Comparison of ENCODE assay signal across 8 cellular contexts in the genomic region with DNA sequence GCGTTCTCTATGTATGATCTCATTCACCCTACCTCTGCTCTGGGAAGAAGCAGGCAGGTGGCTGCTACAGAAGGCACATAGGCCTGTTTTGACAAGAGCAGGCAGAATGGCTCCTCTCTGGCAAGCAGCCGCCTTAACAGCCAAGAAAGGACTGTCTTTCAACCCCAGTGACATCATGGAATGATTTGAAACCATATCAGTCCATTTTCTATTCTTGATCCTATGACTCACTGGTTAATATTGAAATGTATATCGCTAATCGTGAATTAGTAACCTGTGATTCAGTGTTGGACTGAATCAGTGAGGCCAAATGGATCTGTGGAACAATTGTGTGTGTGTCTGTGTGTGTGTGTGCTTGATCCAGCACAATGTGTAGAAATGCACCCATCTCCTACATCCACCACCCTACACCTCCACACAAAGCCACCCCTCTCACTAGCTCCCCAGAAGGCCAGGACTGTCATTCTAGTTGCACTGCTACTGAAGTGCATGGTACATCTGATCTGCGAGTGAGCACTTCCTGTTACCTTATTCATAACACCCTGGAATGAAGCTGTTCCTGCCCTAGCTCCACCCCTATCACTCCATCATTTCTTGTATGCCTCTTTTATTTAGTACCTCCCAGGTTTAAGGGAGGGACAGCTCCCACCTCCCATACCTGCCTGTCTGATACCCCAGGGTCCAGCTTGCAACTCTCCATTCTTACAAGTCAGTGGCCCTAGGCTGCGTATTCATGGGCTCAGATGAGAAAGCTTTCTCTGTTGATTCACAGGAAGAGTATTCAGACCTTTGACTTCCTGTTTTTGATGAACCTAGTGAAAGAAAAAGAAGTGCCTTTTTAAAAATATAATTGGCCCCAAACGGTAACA.
DNase-seq lines count a peak whose midpoint lies in the region; ATAC-seq, FAIRE-seq and TF ChIP-seq lines count a peak whose summit lies in the region.

No MANE protein-coding gene starts in this region.

- peak overlapping the region; percentile 39 for H3K4me2 ChIP-seq in Loucy (ENCODE audit: low read depth, low read length, poor library complexity, severe bottlenecking)

- H3F3A ChIP-seq in Loucy (ENCODE audit: low read depth) = no peaks in the 10 kb centered on the region

- H3K9me3 ChIP-seq in Loucy (ENCODE audit: insufficient read depth, low read depth, low read length) (no peaks in the 10 kb centered on the region), lower lobe of right lung (no peaks in the 10 kb centered on the region), right atrium auricular region (peaks cover 0 to 8% of the 10 kb centered on the region in 2 donors)

- peak; percentile 91 for FAIRE-seq in GM12891 (lab: Jason Lieb, UNC)
- FAIRE-seq in D721Med (lab: Jason Lieb, UNC) = no peak

- TF ChIP-seq CTCF in Loucy (conservative IDR thresholded peaks at IDR 0.05; ENCODE audit: low read length) (no peak), lower lobe of right lung (IDR thresholded peaks at IDR 0.05) (no peak), D721Med (IDR thresholded peaks at IDR 0.05; ENCODE audit: insufficient read depth, missing control alignments) (no peak), right atrium auricular region (IDR thresholded peaks at IDR 0.05) (no peak)

- peak overlapping the region; percentile 96 for H2AFZ ChIP-seq in Loucy (ENCODE audit: low read length)

- no peaks in the 10 kb centered on the region for H3K36me3 ChIP-seq in Loucy (ENCODE audit: insufficient read depth, low read length)
- H3K36me3 ChIP-seq in lower lobe of right lung = no peaks in the 10 kb centered on the region
- no peaks in the 10 kb centered on the region for H3K36me3 ChIP-seq in right atrium auricular region

- H3K9ac ChIP-seq in Loucy (ENCODE audit: low read depth, low read length, poor library complexity, severe bottlenecking) = no peak overlapping the region

- ATAC-seq in GM21619 (IDR thresholded peaks at IDR 0.05; ENCODE audit: unreplicated experiment) = peak; percentile 55
- ATAC-seq in lower lobe of right lung = peak; percentile 52 to 53

- H3K27ac ChIP-seq in lower lobe of right lung (peak overlapping the region; percentile 13), right atrium auricular region (no peak overlapping the region)

- H3K79me2 ChIP-seq in Loucy (ENCODE audit: insufficient read depth, low read length) = no peaks in the 10 kb centered on the region

- H3K4me3 ChIP-seq in Loucy (ENCODE audit: low read length, poor library complexity, severe bottlenecking) (peak overlapping the region; percentile 28), lower lobe of right lung (no peak overlapping the region), right atrium auricular region (no peak overlapping the region)

- no peaks in the 10 kb centered on the region for H3K27me3 ChIP-seq in Loucy (ENCODE audit: insufficient read depth, low read length, poor library complexity, severe bottlenecking)
- H3K27me3 ChIP-seq in lower lobe of right lung (ENCODE audit: low read depth) = no peaks in the 10 kb centered on the region
- no peaks in the 10 kb centered on the region for H3K27me3 ChIP-seq in right atrium auricular region

- H3K4me1 ChIP-seq in Loucy (ENCODE audit: insufficient read depth, low read length, poor library complexity, severe bottlenecking) (peaks cover 13% of the 10 kb centered on the region), lower lobe of right lung (no peaks in the 10 kb centered on the region), right atrium auricular region (no peaks in the 10 kb centered on the region)

- intact Hi-C loops in lower lobe of right lung (cut with DNase I) = no loop called here

- DNase-seq in GM12891 (ENCODE audit: insufficient read length, low spot score) = no peak
- peak; percentile 42 for DNase-seq in activated effector memory CD4-positive, alpha-beta T cell treated with Interleukin-2 at 50 U/mL for 16 hours
- DNase-seq in lower lobe of right lung = no peak
- no peak for DNase-seq in SW 1271 (lab: John Stamatoyannopoulos, UW)
- no peak for DNase-seq in D721Med (ENCODE audit: insufficient read length, low spot score)
- DNase-seq in right atrium auricular region (ENCODE audit: low spot score) = no peak

- TF ChIP-seq POLR2A in GM12891 (IDR thresholded peaks at IDR 0.05; ENCODE audit: low read depth, low read length) = no peak

- H3K9me2 ChIP-seq in Loucy (replicated peaks; ENCODE audit: low read depth, low read length) = no peaks in the 10 kb centered on the region

- H4K20me1 ChIP-seq in Loucy (ENCODE audit: insufficient read depth, low read length, poor library complexity, severe bottlenecking) = no peaks in the 10 kb centered on the region

TF ChIP-seq in GM12891, 5 proteins besides CTCF, POLR2A, EP300 and RAD21:
- TF ChIP-seq POLR2AphosphoS5 (IDR thresholded peaks at IDR 0.05; ENCODE audit: low read depth, low read length) (no peak), TAF1 (IDR thresholded peaks at IDR 0.05; ENCODE audit: low read depth, low read length) (no peak), POU2F2 (IDR thresholded peaks at IDR 0.05; ENCODE audit: low read depth, low read length) (no peak), SPI1 (IDR thresholded peaks at IDR 0.05; ENCODE audit: low read depth, low read length) (no peak), PAX5 (IDR thresholded peaks at IDR 0.05; ENCODE audit: insufficient read depth, low read length, severe bottlenecking) (no peak)
